Comparison of ENCODE assay signal across 16 cellular contexts in the genomic region with DNA sequence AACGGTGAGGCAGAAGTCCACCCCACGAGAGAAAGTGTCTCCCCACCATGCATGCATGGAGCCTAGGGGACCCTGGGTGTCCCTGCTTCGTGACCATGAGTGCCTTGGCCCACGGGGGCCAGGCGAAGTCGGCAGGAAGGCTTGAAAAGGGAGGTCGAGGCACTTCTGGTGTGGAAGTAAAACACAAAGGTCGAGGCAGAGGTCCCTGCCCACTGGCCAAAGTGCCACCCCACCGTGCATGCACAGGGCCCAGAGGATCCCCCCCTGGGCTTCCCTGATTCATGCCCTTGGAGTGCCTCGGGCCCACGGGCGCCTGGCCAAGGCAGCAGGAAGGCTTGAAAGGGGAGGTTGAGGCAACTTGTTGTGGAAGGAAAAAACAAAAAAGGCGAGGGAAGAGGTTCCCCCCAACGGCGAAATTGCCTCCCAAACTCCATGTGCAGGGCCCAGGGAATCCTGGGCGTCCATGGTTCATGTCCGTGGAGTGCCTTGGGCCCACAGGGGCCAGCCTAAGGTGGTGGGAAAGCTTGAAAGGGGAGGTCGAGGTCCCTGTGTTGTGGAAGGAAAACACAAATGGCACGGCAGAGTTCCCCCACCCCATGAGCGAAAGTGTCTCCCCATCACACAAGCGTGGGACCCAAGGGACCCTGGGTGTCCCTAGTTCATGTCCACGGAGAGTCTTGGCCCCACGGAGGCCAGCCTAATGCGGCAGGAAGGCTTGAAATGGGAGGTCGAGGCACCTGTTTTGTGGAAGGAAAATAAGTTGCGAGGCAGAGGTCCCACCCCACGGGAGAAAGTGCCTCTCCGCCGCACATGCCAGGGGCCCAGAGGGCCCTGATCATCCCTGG.
DNase-seq lines count a peak whose midpoint lies in the region; ATAC-seq and TF ChIP-seq lines count a peak whose summit lies in the region.
"Had no signal": no experiment of that assay in that cellular context is flagged by ENCODE, and none has a peak within 500 bp of the region (broad histone marks: within the 10 kb centered on the region; RNA-seq: fewer than 3 reads in every experiment).

No MANE protein-coding gene starts in this region.

- H3K9me2 ChIP-seq in hepatocyte (replicated peaks; ENCODE audit: insufficient read depth): no peaks in the 10 kb centered on the region
- no peaks in the 10 kb centered on the region for H3K9me2 ChIP-seq in MM.1S (replicated peaks; ENCODE audit: insufficient read depth, low read length)

- intact Hi-C loops in Right ventricle myocardium superior (cut with DNase I) (no loop called here), vagina (cut with DNase I) (no loop called here)

- H3K4me3 ChIP-seq in vagina (no peak overlapping the region), hepatocyte (no peak overlapping the region), MM.1S (ENCODE audit: low read length) (no peak overlapping the region)
- H3K4me3 ChIP-seq: K562 had no signal

- WGBS in hepatocyte (ENCODE audit: low lambda C conversion rate, missing lambda C conversion rate): 61% methylated on average over 29 of the region's 29 CpGs

- H3K36me3 Mint-ChIP-seq in osteocyte (ENCODE audit: unreplicated experiment): no peaks in the 10 kb centered on the region
- H3K36me3 Mint-ChIP-seq: brain had no signal

- H3K9ac ChIP-seq in MM.1S (ENCODE audit: low read length): no peak overlapping the region

- TF ChIP-seq CTCF in osteocyte (IDR thresholded peaks at IDR 0.05): no peak
- TF ChIP-seq CTCF in vagina (IDR thresholded peaks at IDR 0.05): no peak
- TF ChIP-seq CTCF in hepatocyte (IDR thresholded peaks at IDR 0.05; ENCODE audit: poor library complexity): no peak
- no peak for TF ChIP-seq CTCF in MM.1S (IDR thresholded peaks at IDR 0.05; ENCODE audit: low read length)

- no peak overlapping the region for H3K27ac Mint-ChIP-seq in osteocyte (ENCODE audit: unreplicated experiment)
- H3K27ac Mint-ChIP-seq: activated T-helper 17 cell treated with anti-CD3 and anti-CD28 coated beads, Interleukin-2, amount 50 U/mL, for 72 hours; brain; stimulated activated naive CD8-positive, alpha-beta T cell treated with anti-CD3 and anti-CD28 coated beads, Interleukin-15, amount 100 ng/mL, for 72 hours had no signal

- no peaks in the 10 kb centered on the region for H3K9me3 Mint-ChIP-seq in osteocyte (ENCODE audit: unreplicated experiment)

- DNase-seq in activated naive CD4-positive, alpha-beta T cell treated with anti-CD3 and anti-CD28 coated beads, Interleukin-2, amount 50 U/mL, for 16 hours: peak; percentile 3
- DNase-seq in activated naive CD4-positive, alpha-beta T cell (lab: John Stamatoyannopoulos, UW): no peak
- peak; percentile 14 for DNase-seq in Right ventricle myocardium superior
- DNase-seq in osteocyte (ENCODE audit: extremely low spot score, unreplicated experiment): peak; percentile 72
- DNase-seq in vagina (ENCODE audit: extremely low spot score in 2 of 2): peak; percentile 80 to 87
- no peak for DNase-seq in hepatocyte (ENCODE audit: low spot score)
- no peak for DNase-seq in inferior parietal cortex (ENCODE audit: extremely low spot score)
- DNase-seq in MM.1S: no peak
- DNase-seq: activated CD4-positive, alpha-beta T cell treated with anti-CD3 and anti-CD28 coated beads for 48 hours; naive B cell; NCI-H1436; NCI-H446 treated with DMSO at 0.1 percent for 48 hours had no signal

- H3K4me3 Mint-ChIP-seq in osteocyte (ENCODE audit: unreplicated experiment): no peak overlapping the region
- H3K4me3 Mint-ChIP-seq: activated T-helper 17 cell treated with anti-CD3 and anti-CD28 coated beads, Interleukin-2, amount 50 U/mL, for 72 hours; brain; naive B cell; stimulated activated naive CD8-positive, alpha-beta T cell treated with anti-CD3 and anti-CD28 coated beads, Interleukin-15, amount 100 ng/mL, for 72 hours had no signal

- no peaks in the 10 kb centered on the region for H3K79me2 ChIP-seq in hepatocyte
- no peaks in the 10 kb centered on the region for H3K79me2 ChIP-seq in MM.1S (ENCODE audit: low read length)

- peaks cover 3% of the 10 kb centered on the region for H3K9me3 ChIP-seq in vagina
- no peaks in the 10 kb centered on the region for H3K9me3 ChIP-seq in hepatocyte (ENCODE audit: low read depth)
- no peaks in the 10 kb centered on the region for H3K9me3 ChIP-seq in MM.1S (replicated peaks; ENCODE audit: insufficient read depth, low read length)

- no peaks in the 10 kb centered on the region for H3K27me3 Mint-ChIP-seq in osteocyte (ENCODE audit: unreplicated experiment)
- H3K27me3 Mint-ChIP-seq: activated T-helper 17 cell treated with anti-CD3 and anti-CD28 coated beads, Interleukin-2, amount 50 U/mL, for 72 hours; brain; naive B cell had no signal

- H3K4me1 ChIP-seq in vagina (no peaks in the 10 kb centered on the region), hepatocyte (ENCODE audit: insufficient read depth) (no peaks in the 10 kb centered on the region), MM.1S (ENCODE audit: low read length) (no peaks in the 10 kb centered on the region)

- TF ChIP-seq POLR2A in vagina (IDR thresholded peaks at IDR 0.05): no peak

- H3K27me3 ChIP-seq in vagina (no peaks in the 10 kb centered on the region), hepatocyte (no peaks in the 10 kb centered on the region), MM.1S (replicated peaks; ENCODE audit: insufficient read depth, low read length) (no peaks in the 10 kb centered on the region)

- H2AFZ ChIP-seq in hepatocyte (no peak overlapping the region), MM.1S (ENCODE audit: low read length) (no peak overlapping the region)

- H3K27ac ChIP-seq in vagina (no peak overlapping the region), hepatocyte (no peak overlapping the region), MM.1S (ENCODE audit: low read length) (no peak overlapping the region)

- no peaks in the 10 kb centered on the region for H3K4me1 Mint-ChIP-seq in osteocyte (ENCODE audit: unreplicated experiment)
- H3K4me1 Mint-ChIP-seq: activated T-helper 17 cell treated with anti-CD3 and anti-CD28 coated beads, Interleukin-2, amount 50 U/mL, for 72 hours; brain; naive B cell; stimulated activated naive CD8-positive, alpha-beta T cell treated with anti-CD3 and anti-CD28 coated beads, Interleukin-15, amount 100 ng/mL, for 72 hours had no signal

- no peak overlapping the region for H3K4me2 ChIP-seq in hepatocyte
- H3K4me2 ChIP-seq in MM.1S (ENCODE audit: low read depth, low read length): no peak overlapping the region

- ATAC-seq in Right ventricle myocardium superior (ENCODE audit: poor library complexity): no peak
- ATAC-seq: activated T-helper 17 cell treated with anti-CD3 and anti-CD28 coated beads, Interleukin-2, amount 50 U/mL, for 72 hours; K562; stimulated activated naive CD8-positive, alpha-beta T cell treated with anti-CD3 and anti-CD28 coated beads, Interleukin-15, amount 100 ng/mL, for 72 hours had no signal

- no peaks in the 10 kb centered on the region for H4K20me1 ChIP-seq in hepatocyte (ENCODE audit: insufficient read depth, poor library complexity, severe bottlenecking)
- H4K20me1 ChIP-seq in MM.1S (ENCODE audit: insufficient read depth, low read length): no peaks in the 10 kb centered on the region

- H3K36me3 ChIP-seq in vagina (no peaks in the 10 kb centered on the region), hepatocyte (replicated peaks; ENCODE audit: insufficient read depth, low read depth) (no peaks in the 10 kb centered on the region), MM.1S (replicated peaks; ENCODE audit: insufficient read depth, low read length) (no peaks in the 10 kb centered on the region)

- H3F3A ChIP-seq in MM.1S (ENCODE audit: insufficient read depth, low read length): no peaks in the 10 kb centered on the region

Comparison
In these comparisons a context has a peak if more than half of its experiments do, and no peak if none do; other contexts are left out.
1. DNase-seq: peak in activated naive CD4-positive, alpha-beta T cell treated with anti-CD3 and anti-CD28 coated beads, Interleukin-2, amount 50 U/mL, for 16 hours (single experiment), Right ventricle myocardium superior (single experiment), osteocyte (single experiment) and vagina (2 of 2); none in activated naive CD4-positive, alpha-beta T cell (0 of 4), hepatocyte (single experiment), inferior parietal cortex (single experiment) and MM.1S (single experiment).